ENCODE assay signal across 1 cellular context in the genomic region with DNA sequence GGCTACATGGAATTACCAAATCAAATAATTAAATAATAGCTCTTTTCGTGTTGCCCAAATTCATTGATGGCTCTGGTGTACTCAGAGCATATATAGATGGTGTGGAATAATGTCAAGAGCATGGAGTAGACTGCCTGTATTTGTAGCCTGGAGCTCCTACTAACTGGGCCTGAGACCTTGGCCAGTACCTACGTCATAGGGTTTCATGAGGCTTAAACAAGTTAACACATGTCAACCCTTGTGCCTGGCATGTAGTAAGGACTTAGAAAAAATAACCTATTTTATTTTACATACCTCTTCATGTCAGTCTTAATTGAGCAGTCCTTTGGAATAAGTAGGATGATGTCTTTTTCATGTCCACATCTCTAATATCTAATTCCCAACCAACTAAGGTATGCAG.
A peak's percentile ranks its signal among the peaks of the same experiment; 100 is the strongest.
TF ChIP-seq lines count a peak whose summit lies in the region.

No MANE protein-coding gene starts in this region.

TF ChIP-seq in HepG2, 621 proteins besides CTCF, POLR2A, EP300 and RAD21:
- no peak for TF ChIP-seq ZNF234 (CRISPR knock-in tag; conservative IDR thresholded peaks at IDR 0.05)
- no peak for TF ChIP-seq ZNF784 (CRISPR knock-in tag; IDR thresholded peaks at IDR 0.05; ENCODE audit: borderline replicate concordance)
- peak; percentile 16; the same call in 1 of the 2 replicates for TF ChIP-seq CREB1 (IDR thresholded peaks at IDR 0.05)
- TF ChIP-seq CREB1 (CRISPR knock-in tag; IDR thresholded peaks at IDR 0.05), result no peak
- TF ChIP-seq, protein P1, sequence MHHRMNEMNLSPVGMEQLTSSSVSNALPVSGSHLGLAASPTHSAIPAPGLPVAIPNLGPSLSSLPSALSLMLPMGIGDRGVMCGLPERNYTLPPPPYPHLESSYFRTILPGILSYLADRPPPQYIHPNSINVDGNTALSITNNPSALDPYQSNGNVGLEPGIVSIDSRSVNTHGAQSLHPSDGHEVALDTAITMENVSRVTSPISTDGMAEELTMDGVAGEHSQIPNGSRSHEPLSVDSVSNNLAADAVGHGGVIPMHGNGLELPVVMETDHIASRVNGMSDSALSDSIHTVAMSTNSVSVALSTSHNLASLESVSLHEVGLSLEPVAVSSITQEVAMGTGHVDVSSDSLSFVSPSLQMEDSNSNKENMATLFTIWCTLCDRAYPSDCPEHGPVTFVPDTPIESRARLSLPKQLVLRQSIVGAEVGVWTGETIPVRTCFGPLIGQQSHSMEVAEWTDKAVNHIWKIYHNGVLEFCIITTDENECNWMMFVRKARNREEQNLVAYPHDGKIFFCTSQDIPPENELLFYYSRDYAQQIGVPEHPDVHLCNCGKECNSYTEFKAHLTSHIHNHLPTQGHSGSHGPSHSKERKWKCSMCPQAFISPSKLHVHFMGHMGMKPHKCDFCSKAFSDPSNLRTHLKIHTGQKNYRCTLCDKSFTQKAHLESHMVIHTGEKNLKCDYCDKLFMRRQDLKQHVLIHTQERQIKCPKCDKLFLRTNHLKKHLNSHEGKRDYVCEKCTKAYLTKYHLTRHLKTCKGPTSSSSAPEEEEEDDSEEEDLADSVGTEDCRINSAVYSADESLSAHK (CRISPR knock-in tag; IDR thresholded peaks at IDR 0.05; ENCODE audit: borderline replicate concordance), result no peak
TF ChIP-seq in HepG2: peak in this region for 1.
